8 cellular contexts compared by ENCODE assay signal in genomic region chr16:87764600-87765472, GRCh38. TPM values are rescaled to one million over a fixed set of nuclear protein-coding genes. Genes with fewer than 3 reads are reported as not detected.
DNase-seq lines count a peak whose midpoint lies in the region; ATAC-seq, FAIRE-seq and TF ChIP-seq lines count a peak whose summit lies in the region.

No MANE protein-coding gene starts in this region.

- H3K9ac ChIP-seq in rectal smooth muscle tissue (ENCODE audit: low read length), result peak overlapping the region; percentile 8

- H3K36me3 ChIP-seq in A673 (ENCODE audit: insufficient read depth, low read length, poor library complexity, severe bottlenecking), result peaks cover 14% of the 10 kb centered on the region
- H3K36me3 ChIP-seq in rectal smooth muscle tissue (ENCODE audit: control insufficient read depth, insufficient read depth, low read length), result peaks cover 6% of the 10 kb centered on the region

- POLR2A ChIA-PET in A673 (lab: Charles Lee; ENCODE audit: low non-redundant PET), result interaction anchor here (0.7 kb wide), 1 partner anchor 45 kb away, joined by 3 read pairs; no protein-coding TSS in a partner anchor
- POLR2A ChIA-PET in T-cell (lab: Charles Lee), result interaction anchor here (0.5 to 1.3 kb wide), 7 partner anchors 9 to 807 kb away, joined by 3 to 10 read pairs (median 4); no protein-coding TSS in a partner anchor

- BruUV-seq in A673 (replicated peaks; lab: Mats Ljungman, UMichigan), result no TSS peak

- H3K9me3 Mint-ChIP-seq in T-cell, result no peaks in the 10 kb centered on the region

- TF ChIP-seq CTCF in A673 (conservative IDR thresholded peaks at IDR 0.05; ENCODE audit: low read depth, low read length), result no peak

- CTCF ChIA-PET in A673 (lab: Charles Lee), result interaction anchor here (0.6 to 1.1 kb wide), 2 partner anchors 14 to 64 kb away, joined by 4 to 7 read pairs; no protein-coding TSS in a partner anchor
- CTCF ChIA-PET in T-cell (lab: Charles Lee), result interaction anchor here in 1 of 2 donors (0.6 to 3.1 kb wide), 9 partner anchors 14 to 291 kb away, joined by 3 to 18 read pairs (median 4); partner anchors contain the start of gene BANP

- peaks cover 44 to 53% (median 49%) of the 10 kb centered on the region in 3 donors for H3K4me1 Mint-ChIP-seq in T-cell

- peak overlapping the region; percentile 90 to 92 (median 91) for H3K4me3 Mint-ChIP-seq in T-cell

- ATAC-seq in GM21737 (IDR thresholded peaks at IDR 0.05; ENCODE audit: unreplicated experiment) (peak; percentile 10), T-cell (replicated peaks in 1 of 4) (peak; percentile 9 to 58 (median 38)), HG02571 (IDR thresholded peaks at IDR 0.05; ENCODE audit: unreplicated experiment) (no peak)

- intact Hi-C loops in A673 (cut with micrococcal nuclease; ENCODE audit: unreplicated experiment), result loop anchor here (5.0 to 10.0 kb wide), 2 partner anchors 360 to 807 kb away; partner anchors contain the start of gene ZC3H18

- H3K4me1 ChIP-seq in A673 (ENCODE audit: insufficient read depth, low read length, poor library complexity, severe bottlenecking), result peaks cover 7% of the 10 kb centered on the region
- peaks cover 5% of the 10 kb centered on the region for H3K4me1 ChIP-seq in rectal smooth muscle tissue (ENCODE audit: control insufficient read depth, insufficient read depth, low read length)

- no peak for DNase-seq in A673 (ENCODE audit: low spot score)
- DNase-seq in T-cell, result peak in 31 of 34 experiments; percentile 8 to 84 (median 45)
- no peak for DNase-seq in epithelial cell of prostate (ENCODE audit: low read depth, low spot score)
- DNase-seq in NCI-H526 treated with DMSO at 0.1 percent for 48 hours (lab: John Stamatoyannopoulos, UW), result no peak
- DNase-seq in GM12891 (ENCODE audit: insufficient read length, low spot score), result no peak

- no peaks in the 10 kb centered on the region for H3K9me3 ChIP-seq in A673 (ENCODE audit: low read depth, low read length, poor library complexity, severe bottlenecking)

- H3K27ac Mint-ChIP-seq in T-cell, result peak overlapping the region; percentile 91 to 92

- FAIRE-seq in GM12891 (lab: Jason Lieb, UNC), result no peak

- H3K27me3 ChIP-seq in A673 (replicated peaks; ENCODE audit: insufficient read depth, low read depth, low read length, poor library complexity), result no peaks in the 10 kb centered on the region
- no peaks in the 10 kb centered on the region for H3K27me3 ChIP-seq in rectal smooth muscle tissue (ENCODE audit: control insufficient read depth, insufficient read depth, low read length)

- H3K36me3 Mint-ChIP-seq in T-cell, result peaks cover 20% of the 10 kb centered on the region

- peak overlapping the region; percentile 96 for H3K4me3 ChIP-seq in A673 (ENCODE audit: low read depth, low read length, poor library complexity, severe bottlenecking)
- peak overlapping the region; percentile 92 for H3K4me3 ChIP-seq in rectal smooth muscle tissue (ENCODE audit: low read length)

- H3K27me3 Mint-ChIP-seq in T-cell, result no peaks in the 10 kb centered on the region

- TF ChIP-seq POLR2A in GM12891 (IDR thresholded peaks at IDR 0.05; ENCODE audit: low read depth, low read length), result no peak

- H3K27ac ChIP-seq in A673 (ENCODE audit: low read depth, low read length, poor library complexity, severe bottlenecking), result peak overlapping the region; percentile 94
- peak overlapping the region; percentile 71 for H3K27ac ChIP-seq in epithelial cell of prostate
- H3K27ac ChIP-seq in rectal smooth muscle tissue (ENCODE audit: low read depth, low read length), result no peak overlapping the region

TF ChIP-seq in GM12891, 5 proteins besides CTCF, POLR2A, EP300 and RAD21:
- TF ChIP-seq SPI1 (IDR thresholded peaks at IDR 0.05; ENCODE audit: low read depth, low read length) (no peak), TAF1 (IDR thresholded peaks at IDR 0.05; ENCODE audit: low read depth, low read length) (no peak), PAX5 (IDR thresholded peaks at IDR 0.05; ENCODE audit: insufficient read depth, low read length, severe bottlenecking) (no peak)
TF ChIP-seq in GM12891: peak in this region for 0.

RNA-seq across cellular contexts. Expression of gene KLHDC4, which starts 0.9 kb away (rescaled TPM):
- total RNA-seq in A673 (2021), result 83.3 and 86.6 TPM in 2 replicates
- total RNA-seq in T-cell, result 100 to 1,000 TPM; 104 to 136 (median 116) TPM
- polyA plus RNA-seq in GM12891 (2012; ENCODE audit: low read depth, missing spikeins), result 28.9 TPM

Comparison
In these comparisons a context has a peak if more than half of its experiments do, and no peak if none do; other contexts are left out.
1. DNase-seq: peak in T-cell (31 of 34); none in A673 (single experiment), epithelial cell of prostate (single experiment), NCI-H526 treated with DMSO at 0.1 percent for 48 hours (single experiment) and GM12891 (single experiment).